In genomic region chr5:98248949-98249348, GRCh38 we compare ENCODE assay signal across 21 cellular contexts.
DNase-seq lines count a peak whose midpoint lies in the region; ATAC-seq and TF ChIP-seq lines count a peak whose summit lies in the region.
"Had no signal": no experiment of that assay in that cellular context is flagged by ENCODE, and none has a peak within 500 bp of the region (broad histone marks: within the 10 kb centered on the region; RNA-seq: fewer than 3 reads in every experiment).

No MANE protein-coding gene starts in this region.

- H3K27ac ChIP-seq in SK-N-SH (ENCODE audit: low read depth in 2 of 2, low read length in 1 of 2) (no peak overlapping the region; a peak in 1 of 4 replicates), dorsolateral prefrontal cortex (no peak overlapping the region)
- H3K27ac ChIP-seq: lower lobe of right lung, PC-9, tibial nerve had no signal

- 41% methylated on average over 2 of the region's 2 CpGs for WGBS in SK-N-SH (ENCODE audit: low lambda C conversion rate)

- intact Hi-C loops in dorsolateral prefrontal cortex (cut with DNase I), result no loop called here

- ATAC-seq in SK-N-SH treated with all-trans-retinoic acid at 6 μM for 48 hours (no peak), GM21526 (IDR thresholded peaks at IDR 0.05; ENCODE audit: low FRiP score, unreplicated experiment) (no peak), GM18511 (IDR thresholded peaks at IDR 0.05; ENCODE audit: unreplicated experiment) (no peak)
- ATAC-seq: lower lobe of right lung had no signal

- DNase-seq in SK-N-SH (no peak), amniotic stem cell (lab: John Stamatoyannopoulos, UW) (peak; percentile 64), fibroblast of the conjunctiva (ENCODE audit: low read depth) (peak; percentile 40), dorsolateral prefrontal cortex (no peak), MV-4-11 (lab: John Stamatoyannopoulos, UW) (no peak)
- DNase-seq: 8988T; activated CD4-positive, CD25-positive, alpha-beta regulatory T cell; activated naive CD4-positive, alpha-beta T cell treated with anti-CD3 and anti-CD28 coated beads for 36 hours; central memory CD4-positive, alpha-beta T cell; H9; lower lobe of right lung; NCI-H1930; NCI-H524; nephron progenitor cell; PC-9; retina; stimulated activated CD4-positive, alpha-beta T cell treated with anti-CD3 and anti-CD28 coated beads, Interleukin-2, amount 100 ng/mL, for 24 hours had no signal

- TF ChIP-seq CTCF in SK-N-SH (IDR thresholded peaks at IDR 0.05) (no peak), dorsolateral prefrontal cortex (IDR thresholded peaks at IDR 0.05 in 54 of 56, conservative IDR thresholded peaks at IDR 0.05 in 2 of 56; ENCODE audit: low read depth in 1 of 56, partially characterized antibody in 56 of 56) (no peak)

- H2AFZ ChIP-seq in SK-N-SH (ENCODE audit: low read depth), result no peak overlapping the region
- H2AFZ ChIP-seq: PC-9 had no signal

- H3K36me3 ChIP-seq in SK-N-SH (replicated peaks in 1 of 2; ENCODE audit: control insufficient read depth in 1 of 2, insufficient read depth in 2 of 2, low read length in 1 of 2), result no peaks in the 10 kb centered on the region
- H3K36me3 ChIP-seq: lower lobe of right lung, tibial nerve had no signal

- no peak overlapping the region for H3K4me3 ChIP-seq in SK-N-SH (ENCODE audit: low read depth in 2 of 2, low read length in 1 of 2)
- H3K4me3 ChIP-seq in dorsolateral prefrontal cortex, result no peak overlapping the region
- H3K4me3 ChIP-seq: lower lobe of right lung, PC-9, tibial nerve had no signal

- no peaks in the 10 kb centered on the region for H3K79me2 ChIP-seq in SK-N-SH (ENCODE audit: insufficient read depth)

- H3K9ac ChIP-seq in SK-N-SH, result no peak overlapping the region

- H3K9me2 ChIP-seq in SK-N-SH, result no peaks in the 10 kb centered on the region

- H3K4me2 ChIP-seq in SK-N-SH, result no peak overlapping the region
- H3K4me2 ChIP-seq: PC-9 had no signal

- H3K27me3 ChIP-seq in SK-N-SH (ENCODE audit: insufficient read depth) (no peaks in the 10 kb centered on the region), dorsolateral prefrontal cortex (no peaks in the 10 kb centered on the region)
- H3K27me3 ChIP-seq: tibial nerve had no signal

- no peak for TF ChIP-seq RAD21 in SK-N-SH (IDR thresholded peaks at IDR 0.05; ENCODE audit: low read length)

- CTCF ChIA-PET in SK-N-SH (lab: Yijun Ruan, JAX), result no interaction called here

- no peaks in the 10 kb centered on the region for H3K9me3 ChIP-seq in SK-N-SH
- H3K9me3 ChIP-seq: lower lobe of right lung, tibial nerve had no signal

- peaks cover 2% of the 10 kb centered on the region for H3F3A ChIP-seq in SK-N-SH (replicated peaks; ENCODE audit: insufficient read depth)

- POLR2A ChIA-PET in SK-N-SH (lab: Yijun Ruan, JAX), result no interaction called here

- H3K4me1 ChIP-seq in SK-N-SH (ENCODE audit: control insufficient read depth in 1 of 2, insufficient read depth in 2 of 2, low read depth in 1 of 2, low read length in 1 of 2), result no peaks in the 10 kb centered on the region
- H3K4me1 ChIP-seq: lower lobe of right lung, tibial nerve had no signal

- no peaks in the 10 kb centered on the region for H4K20me1 ChIP-seq in SK-N-SH (ENCODE audit: insufficient read depth)

- TF ChIP-seq EP300 in SK-N-SH (IDR thresholded peaks at IDR 0.05; ENCODE audit: borderline replicate concordance in 1 of 2, low read depth in 1 of 2, low read length in 1 of 2), result peak in 1 of 2 experiments; percentile 23; a peak in 1 of 4 replicates

TF ChIP-seq in SK-N-SH, 30 proteins besides CTCF, POLR2A, EP300 and RAD21 (continues in another document):
- TF ChIP-seq RFX5 (IDR thresholded peaks at IDR 0.05; ENCODE audit: low read length), result no peak
- TF ChIP-seq TEAD4 (IDR thresholded peaks at IDR 0.05; ENCODE audit: borderline replicate concordance, insufficient read depth), result no peak
- TF ChIP-seq IRF3 (IDR thresholded peaks at IDR 0.05; ENCODE audit: low read depth, low read length), result no peak
- no peak for TF ChIP-seq GATA2 (CRISPR knock-in tag; IDR thresholded peaks at IDR 0.05)
- TF ChIP-seq JUND (IDR thresholded peaks at IDR 0.05), result peak; percentile 25; the same call in 1 of the 2 replicates
- TF ChIP-seq YY1 (IDR thresholded peaks at IDR 0.05; ENCODE audit: low read depth), result no peak
- no peak for TF ChIP-seq FOXM1 (IDR thresholded peaks at IDR 0.05; ENCODE audit: low read depth)
- no peak for TF ChIP-seq PBX3 (IDR thresholded peaks at IDR 0.05)
- TF ChIP-seq FOXJ3 (CRISPR knock-in tag; IDR thresholded peaks at IDR 0.05), result no peak
- TF ChIP-seq SMC3 (IDR thresholded peaks at IDR 0.05; ENCODE audit: low read depth, low read length), result no peak
- no peak for TF ChIP-seq NFIC (IDR thresholded peaks at IDR 0.05; ENCODE audit: borderline replicate concordance)
- no peak for TF ChIP-seq USF2 (IDR thresholded peaks at IDR 0.05; ENCODE audit: borderline replicate concordance, low read depth, low read length)
- TF ChIP-seq POLR2AphosphoS5 (IDR thresholded peaks at IDR 0.05; ENCODE audit: low read depth, low read length), result no peak

TF ChIP-seq in SK-N-SH treated with all-trans-retinoic acid at 6 μM for 48 hours, 23 proteins besides CTCF, POLR2A, EP300 and RAD21:
- TF ChIP-seq BACH2 (CRISPR knock-in tag; IDR thresholded peaks at IDR 0.05; ENCODE audit: borderline replicate concordance), result no peak
- TF ChIP-seq OSR1 (CRISPR knock-in tag; IDR thresholded peaks at IDR 0.05), result no peak
- no peak for TF ChIP-seq TCF4 (CRISPR knock-in tag; IDR thresholded peaks at IDR 0.05; ENCODE audit: borderline replicate concordance)
- no peak for TF ChIP-seq ISL1 (CRISPR knock-in tag; IDR thresholded peaks at IDR 0.05)
- TF ChIP-seq ARNTL (CRISPR knock-in tag; IDR thresholded peaks at IDR 0.05; ENCODE audit: borderline replicate concordance, low read depth), result no peak
- TF ChIP-seq RARB (CRISPR knock-in tag; IDR thresholded peaks at IDR 0.05), result no peak
- TF ChIP-seq CREB5 (CRISPR knock-in tag; IDR thresholded peaks at IDR 0.05; ENCODE audit: low read depth), result no peak
- no peak for TF ChIP-seq CSRNP3 (CRISPR knock-in tag; IDR thresholded peaks at IDR 0.05)
- no peak for TF ChIP-seq ZNF565 (CRISPR knock-in tag; conservative IDR thresholded peaks at IDR 0.05; ENCODE audit: low read depth)
- TF ChIP-seq PPARA (CRISPR knock-in tag; IDR thresholded peaks at IDR 0.05; ENCODE audit: borderline replicate concordance), result no peak

Comparison
In these comparisons a context has a peak if more than half of its experiments do, and no peak if none do; other contexts are left out.
1. DNase-seq: peak in amniotic stem cell (single experiment) and fibroblast of the conjunctiva (single experiment); none in SK-N-SH (single experiment), dorsolateral prefrontal cortex (0 of 10) and MV-4-11 (single experiment).